18 cellular contexts compared by ENCODE assay signal in genomic region chr3:141063831-141064230, GRCh38. TPM values are rescaled to one million over a fixed set of nuclear protein-coding genes. Genes with fewer than 3 reads are reported as not detected.
A peak's percentile ranks its signal among the peaks of the same experiment; 100 is the strongest.
DNase-seq lines count a peak whose midpoint lies in the region; ATAC-seq, FAIRE-seq and TF ChIP-seq lines count a peak whose summit lies in the region.
"Had no signal": no experiment of that assay in that cellular context is flagged by ENCODE, and none has a peak within 500 bp of the region (broad histone marks: within the 10 kb centered on the region; RNA-seq: fewer than 3 reads in every experiment).

No MANE protein-coding gene starts in this region.

- ATAC-seq in GM23338: peak; percentile 35; the same call in 1 of the 3 replicates
- ATAC-seq in natural killer cell: peak; percentile 46 to 89 (median 67)
- no peak for ATAC-seq in GM21619 (IDR thresholded peaks at IDR 0.05; ENCODE audit: unreplicated experiment)
- ATAC-seq: psoas muscle had no signal

- no peaks in the 10 kb centered on the region for H3F3A ChIP-seq in GM23338 (replicated peaks; ENCODE audit: low read depth)

- DNase-seq in GM23338 (ENCODE audit: low spot score) (no peak), astrocyte (ENCODE audit: low read depth) (no peak), natural killer cell (no peak), amniotic stem cell (lab: John Stamatoyannopoulos, UW) (no peak), retina (no peak), cerebellum (ENCODE audit: low spot score) (no peak)
- DNase-seq: activated CD4-positive, alpha-beta T cell treated with anti-CD3 and anti-CD28 coated beads for 4 hours; activated T-cell treated with anti-CD3 and anti-CD28 coated beads, Interleukin-2, amount 50 U/mL, for 24 hours; Calu3; hypothalamus; NCI-H1694; psoas muscle; stomach; T-helper 9 cell had no signal

- H3K4me3 ChIP-seq in BLaER1 (no peak overlapping the region), GM23338 (no peak overlapping the region), astrocyte (ENCODE audit: insufficient read depth, low read depth, low read length) (no peak overlapping the region)
- H3K4me3 ChIP-seq: psoas muscle, stomach had no signal

- no peak for FAIRE-seq in astrocyte (lab: Jason Lieb, UNC)

- H3K4me1 ChIP-seq in BLaER1: peaks cover 10% of the 10 kb centered on the region
- H3K4me1 ChIP-seq in GM23338 (ENCODE audit: insufficient read depth): peaks cover 3% of the 10 kb centered on the region; the same call in 1 of the 2 replicates
- H3K4me1 ChIP-seq in astrocyte (ENCODE audit: insufficient read depth, low read length): no peaks in the 10 kb centered on the region
- H3K4me1 ChIP-seq: psoas muscle, stomach had no signal

- H4K20me1 ChIP-seq in BLaER1 (no peaks in the 10 kb centered on the region), GM23338 (replicated peaks; ENCODE audit: insufficient read depth) (no peaks in the 10 kb centered on the region; the same call in 1 of the 2 replicates), astrocyte (ENCODE audit: insufficient read depth, low read length) (no peaks in the 10 kb centered on the region)

- no peaks in the 10 kb centered on the region for H3K9me2 ChIP-seq in GM23338 (ENCODE audit: insufficient read depth)

- H3K4me2 ChIP-seq in BLaER1 (peak overlapping the region; percentile 66), GM23338 (no peak overlapping the region), astrocyte (ENCODE audit: low read length) (no peak overlapping the region)

- H3K79me2 ChIP-seq in GM23338 (replicated peaks; ENCODE audit: insufficient read depth): peaks cover 14% of the 10 kb centered on the region
- no peaks in the 10 kb centered on the region for H3K79me2 ChIP-seq in astrocyte (ENCODE audit: insufficient read depth, low read length)

- peaks cover 8% of the 10 kb centered on the region for H3K9me3 ChIP-seq in BLaER1
- no peaks in the 10 kb centered on the region for H3K9me3 ChIP-seq in astrocyte (ENCODE audit: insufficient read depth, low read depth, low read length)
- H3K9me3 ChIP-seq: psoas muscle, stomach had no signal

- peaks cover 5% of the 10 kb centered on the region for H3K27me3 Mint-ChIP-seq in GM23338 (ENCODE audit: insufficient read depth, low read depth, poor library complexity)
- peaks cover 13% of the 10 kb centered on the region for H3K27me3 Mint-ChIP-seq in astrocyte (ENCODE audit: low read depth, unreplicated experiment)
- H3K27me3 Mint-ChIP-seq in natural killer cell (ENCODE audit: low read depth in 2 of 2): no peaks in the 10 kb centered on the region
- H3K27me3 Mint-ChIP-seq: activated naive CD8-positive, alpha-beta T cell had no signal

- peaks cover 4% of the 10 kb centered on the region; the same call in 1 of the 3 replicates for H3K9me3 Mint-ChIP-seq in GM23338
- H3K9me3 Mint-ChIP-seq in astrocyte (ENCODE audit: unreplicated experiment): no peaks in the 10 kb centered on the region
- H3K9me3 Mint-ChIP-seq in natural killer cell: no peaks in the 10 kb centered on the region
- H3K9me3 Mint-ChIP-seq: activated T-cell treated with anti-CD3 and anti-CD28 coated beads, Interleukin-2, amount 50 U/mL, for 24 hours had no signal

- H2AFZ ChIP-seq in GM23338 (no peak overlapping the region), astrocyte (ENCODE audit: low read depth, low read length) (no peak overlapping the region)

- intact Hi-C loops in natural killer cell (cut with micrococcal nuclease): no loop called here

- H3K27ac Mint-ChIP-seq in GM23338 (no peak overlapping the region; the same call in 1 of the 2 replicates), astrocyte (ENCODE audit: unreplicated experiment) (peak overlapping the region; percentile 23), natural killer cell (peak overlapping the region; percentile 3 to 56)
- H3K27ac Mint-ChIP-seq: activated naive CD8-positive, alpha-beta T cell; activated T-cell treated with anti-CD3 and anti-CD28 coated beads, Interleukin-2, amount 50 U/mL, for 24 hours had no signal

- H3K36me3 Mint-ChIP-seq in GM23338 (ENCODE audit: low read depth) (peaks cover 12% of the 10 kb centered on the region), astrocyte (ENCODE audit: low read depth, unreplicated experiment) (no peaks in the 10 kb centered on the region), natural killer cell (no peaks in the 10 kb centered on the region)
- H3K36me3 Mint-ChIP-seq: activated naive CD8-positive, alpha-beta T cell had no signal

- H3K27ac ChIP-seq in BLaER1: no peak overlapping the region
- H3K27ac ChIP-seq in GM23338 (ENCODE audit: low read depth): no peak overlapping the region
- no peak overlapping the region for H3K27ac ChIP-seq in astrocyte (ENCODE audit: low read depth, low read length)
- H3K27ac ChIP-seq: psoas muscle, stomach had no signal

- H3K36me3 ChIP-seq in BLaER1: no peaks in the 10 kb centered on the region
- no peaks in the 10 kb centered on the region for H3K36me3 ChIP-seq in GM23338 (ENCODE audit: insufficient read depth)
- no peaks in the 10 kb centered on the region for H3K36me3 ChIP-seq in astrocyte (ENCODE audit: insufficient read depth, low read length)
- H3K36me3 ChIP-seq: stomach had no signal

- no peak overlapping the region for H3K4me3 Mint-ChIP-seq in GM23338
- H3K4me3 Mint-ChIP-seq in astrocyte (ENCODE audit: unreplicated experiment): peak overlapping the region; percentile 31
- H3K4me3 Mint-ChIP-seq in natural killer cell: peak overlapping the region; percentile 57
- H3K4me3 Mint-ChIP-seq: activated naive CD8-positive, alpha-beta T cell; activated T-cell treated with anti-CD3 and anti-CD28 coated beads, Interleukin-2, amount 50 U/mL, for 24 hours had no signal

- H3K9ac ChIP-seq in BLaER1: no peak overlapping the region
- H3K9ac ChIP-seq in astrocyte (ENCODE audit: low read length): no peak overlapping the region

- H3K27me3 ChIP-seq in BLaER1: no peaks in the 10 kb centered on the region
- H3K27me3 ChIP-seq in GM23338 (ENCODE audit: insufficient read depth): no peaks in the 10 kb centered on the region
- no peaks in the 10 kb centered on the region for H3K27me3 ChIP-seq in astrocyte (ENCODE audit: insufficient read depth, low read length)

- H3K4me1 Mint-ChIP-seq in GM23338 (peaks cover 23% of the 10 kb centered on the region), astrocyte (ENCODE audit: low read depth, unreplicated experiment) (peaks cover 2% of the 10 kb centered on the region), natural killer cell (peaks cover 25 to 31% of the 10 kb centered on the region in 2 donors)

- no peak for TF ChIP-seq CTCF in GM23338 (conservative IDR thresholded peaks at IDR 0.05; ENCODE audit: low read depth in 2 of 2)
- no peak for TF ChIP-seq CTCF in astrocyte (IDR thresholded peaks at IDR 0.05; ENCODE audit: insufficient read depth, low read depth, low read length)
- TF ChIP-seq CTCF in natural killer cell (IDR thresholded peaks at IDR 0.05): no peak

TF ChIP-seq in GM23338, 12 proteins besides CTCF, POLR2A, EP300 and RAD21 (continues in another document):
- TF ChIP-seq JUNB (IDR thresholded peaks at IDR 0.05; ENCODE audit: unreplicated experiment) (no peak), EZH2 (IDR thresholded peaks at IDR 0.05; ENCODE audit: low read depth, unreplicated experiment) (no peak), STAT1 (IDR thresholded peaks at IDR 0.05; ENCODE audit: unreplicated experiment) (no peak), ZNF114 (CRISPR knock-in tag; IDR thresholded peaks at IDR 0.05) (no peak), REST (IDR thresholded peaks at IDR 0.05; ENCODE audit: unreplicated experiment) (no peak), CREB1 (CRISPR knock-in tag; IDR thresholded peaks at IDR 0.05; ENCODE audit: low read depth) (no peak), ETS1 (IDR thresholded peaks at IDR 0.05) (no peak), NANOG (IDR thresholded peaks at IDR 0.05; ENCODE audit: borderline replicate concordance) (no peak), POLR2AphosphoS5 (IDR thresholded peaks at IDR 0.05; ENCODE audit: low read depth) (no peak), EZH2phosphoT487 (IDR thresholded peaks at IDR 0.05; ENCODE audit: unreplicated experiment) (no peak)

RNA-seq across cellular contexts. Expression of gene SPSB4, which starts 12.7 kb away (rescaled TPM):
- 20.1 and 25.9 TPM in 2 replicates for total RNA-seq in GM23338 (2014; rRNA removed; shearing (Covaris generic))
- polyA plus RNA-seq in GM23338 (2016; fragmentation: Nextera tagmentation; extraction: Ambion mirVana): 6.6 and 6.7 TPM in 2 replicates
- total RNA-seq in astrocyte: 0.94 and 2.2 TPM in 2 replicates
- total RNA-seq in natural killer cell: not detected
- 12.7 TPM for total RNA-seq in cerebellum
- total RNA-seq: Calu3, HT1080 had no signal
